8 cellular contexts compared by ENCODE assay signal in genomic region chr13:111575276-111575675, GRCh38.
"Had no signal": no experiment of that assay in that cellular context is flagged by ENCODE, and none has a peak within 500 bp of the region (broad histone marks: within the 10 kb centered on the region; RNA-seq: fewer than 3 reads in every experiment).

No MANE protein-coding gene starts in this region.

- H3K4me2 ChIP-seq: GM23338 had no signal

- H2AFZ ChIP-seq: GM23338 had no signal

- FAIRE-seq: H1, H54, HTR-8/SVneo, K562 had no signal

- ATAC-seq: GM23338, K562 had no signal

- DNase-seq: H9, HCEC 1CT, IMR-90 had no signal

- H3K4me3 ChIP-seq: GM23338, K562 had no signal
